ENCODE assay signal across 25 cellular contexts in the genomic region with DNA sequence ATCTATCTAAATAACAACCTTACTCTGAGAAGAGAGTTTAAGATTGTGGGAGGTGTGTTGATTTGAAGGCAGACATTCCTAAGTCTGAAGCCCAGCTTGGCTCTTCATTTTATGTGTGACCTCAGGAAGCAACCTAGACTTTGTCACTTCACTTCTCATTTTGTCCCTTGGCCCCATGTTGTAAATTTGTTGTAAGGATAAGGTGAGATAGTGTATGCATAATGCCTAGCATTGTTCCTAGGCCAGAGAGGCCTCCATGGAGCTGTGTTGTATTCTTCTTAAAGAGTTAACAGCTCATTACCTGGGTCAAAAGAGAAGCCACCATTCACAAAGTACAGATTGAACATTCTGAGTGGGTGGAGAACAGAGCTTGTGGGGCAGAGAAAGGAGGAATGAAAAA.
"Had no signal": no experiment of that assay in that cellular context is flagged by ENCODE, and none has a peak within 500 bp of the region (broad histone marks: within the 10 kb centered on the region; RNA-seq: fewer than 3 reads in every experiment).

No MANE protein-coding gene starts in this region.

- H3K27ac ChIP-seq: coronary artery, dorsolateral prefrontal cortex, esophagus muscularis mucosa, gastrocnemius medialis, heart right ventricle, left lung, lower lobe of right lung had no signal

- H3K36me3 ChIP-seq: esophagus muscularis mucosa, gastrocnemius medialis, heart right ventricle, left lung, lower lobe of right lung had no signal

- ATAC-seq: gastrocnemius medialis; heart right ventricle; left lung; left ventricle myocardium superior; lower lobe of right lung; naive thymus-derived CD8-positive, alpha-beta T cell had no signal

- H3K27me3 ChIP-seq: dorsolateral prefrontal cortex, esophagus muscularis mucosa, gastrocnemius medialis, heart right ventricle, left lung had no signal

- H3K9me3 ChIP-seq: esophagus muscularis mucosa, gastrocnemius medialis, lower lobe of right lung had no signal

- H3K4me1 ChIP-seq: esophagus muscularis mucosa, gastrocnemius medialis, heart right ventricle, left lung, lower lobe of right lung had no signal

- DNase-seq: dermis blood vessel endothelial cell; dorsolateral prefrontal cortex; effector CD4-positive, alpha-beta T cell; effector memory CD4-positive, alpha-beta T cell; foreskin melanocyte; gastrocnemius medialis; glutamatergic neuron; head of caudate nucleus; heart right ventricle; hypothalamus; immature natural killer cell; islet precursor cell; kidney; kidney glomerular epithelial cell; left ventricle myocardium superior; lower lobe of right lung; mesenchymal stem cell; midbrain; naive B cell; naive thymus-derived CD8-positive, alpha-beta T cell had no signal

- FAIRE-seq: colon, endothelial cell of umbilical vein, kidney had no signal

- H3K4me3 ChIP-seq: coronary artery, dorsolateral prefrontal cortex, esophagus muscularis mucosa, gastrocnemius medialis, heart right ventricle, left lung, lower lobe of right lung had no signal
